Comparison of ENCODE assay signal across 36 cellular contexts in the genomic region with DNA sequence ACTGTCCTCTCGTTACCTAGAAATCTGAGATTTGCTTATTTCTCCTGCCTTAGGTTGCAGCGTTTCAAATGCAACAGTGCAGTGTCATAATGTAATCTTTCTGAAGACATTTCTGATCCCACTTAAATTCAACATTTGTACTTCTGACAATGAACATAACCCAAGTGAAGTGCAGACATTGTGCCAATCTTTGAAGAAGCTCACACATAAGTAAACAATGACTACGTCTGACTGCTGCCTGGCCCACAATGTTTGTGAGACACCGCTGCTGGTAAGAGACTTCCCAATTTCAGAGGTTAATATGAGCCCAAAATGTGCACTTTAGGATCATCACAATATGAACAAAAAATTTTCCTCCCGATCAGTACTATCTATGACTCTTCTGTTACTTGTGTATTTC.
"Had no signal": no experiment of that assay in that cellular context is flagged by ENCODE, and none has a peak within 500 bp of the region (broad histone marks: within the 10 kb centered on the region; RNA-seq: fewer than 3 reads in every experiment).

No MANE protein-coding gene starts in this region.

- H3K9me3 Mint-ChIP-seq: effector memory CD8-positive, alpha-beta T cell had no signal

- H3K4me1 Mint-ChIP-seq: neural crest cell had no signal

- DNase-seq: activated CD4-positive, alpha-beta T cell treated with anti-CD3 and anti-CD28 coated beads, Interleukin-2, amount 50 U/mL, for 1 hour; activated CD4-positive, CD25-positive, alpha-beta regulatory T cell treated with anti-CD3 and anti-CD28 coated beads, Interleukin-2, amount 50 U/mL, for 72 hours; activated effector memory CD4-positive, alpha-beta T cell treated with Interleukin-2 at 50 U/mL for 16 hours; activated naive CD4-positive, alpha-beta T cell treated with Interleukin-2 at 50 U/mL for 16 hours; activated T-cell treated with anti-CD3 and anti-CD28 coated beads for 4 hours; activated T-cell treated with anti-CD3 and anti-CD28 coated beads, Interleukin-2, amount 50 U/mL, for 72 hours; aorta; body of pancreas; effector memory CD8-positive, alpha-beta T cell; foreskin keratinocyte; heart left ventricle; hypothalamus; immature natural killer cell; lower lobe of right lung; mesenchymal stem cell; naive thymus-derived CD8-positive, alpha-beta T cell; nucleus accumbens; pancreas; retina; stimulated activated CD4-positive, alpha-beta T cell treated with anti-CD3 and anti-CD28 coated beads, Interleukin-4, amount 100 ng/mL, for 24 hours; T1000; trophoblast cell; uterus had no signal

- H3K9me3 ChIP-seq: body of pancreas, esophagus muscularis mucosa, heart left ventricle, pancreas, prostate gland, thoracic aorta, uterus had no signal

- FAIRE-seq: endothelial cell of umbilical vein, pancreas had no signal

- H3K27me3 Mint-ChIP-seq: activated naive CD8-positive, alpha-beta T cell; effector memory CD8-positive, alpha-beta T cell; naive thymus-derived CD8-positive, alpha-beta T cell; stimulated activated naive CD8-positive, alpha-beta T cell treated with anti-CD3 and anti-CD28 coated beads, Interleukin-15, Interleukin-2, amounts not matched to agents 100 ng/mL and 50 ng/mL, for 24 hours had no signal

- H3K27ac Mint-ChIP-seq: activated naive CD8-positive, alpha-beta T cell; activated T-cell treated with anti-CD3 and anti-CD28 coated beads, Interleukin-2, amount 50 U/mL, for 72 hours; effector memory CD8-positive, alpha-beta T cell; immature natural killer cell; naive thymus-derived CD8-positive, alpha-beta T cell; stimulated activated effector memory CD8-positive, alpha-beta T cell treated with anti-CD3 and anti-CD28 coated beads, Interleukin-12 subunit alpha, Interleukin-12 subunit beta, amount 100 ng/mL, for 72 hours; stimulated activated naive CD8-positive, alpha-beta T cell treated with anti-CD3 and anti-CD28 coated beads, Interleukin-15, Interleukin-2, amounts not matched to agents 100 ng/mL and 50 ng/mL, for 24 hours had no signal

- ATAC-seq: activated T-cell treated with anti-CD3 and anti-CD28 coated beads, Interleukin-2, amount 50 U/mL, for 72 hours; body of pancreas; effector memory CD8-positive, alpha-beta T cell; foreskin keratinocyte; heart left ventricle; left lobe of liver; lower lobe of right lung; naive thymus-derived CD8-positive, alpha-beta T cell; pancreas; sciatic nerve; stimulated activated effector memory CD8-positive, alpha-beta T cell treated with anti-CD3 and anti-CD28 coated beads, Interleukin-12 subunit alpha, Interleukin-12 subunit beta, amount 100 ng/mL, for 72 hours had no signal

- H3K36me3 Mint-ChIP-seq: naive thymus-derived CD8-positive, alpha-beta T cell; stimulated activated effector memory CD8-positive, alpha-beta T cell treated with anti-CD3 and anti-CD28 coated beads, Interleukin-12 subunit alpha, Interleukin-12 subunit beta, amount 100 ng/mL, for 72 hours had no signal

- H3K4me3 ChIP-seq: body of pancreas, cardiac muscle cell, coronary artery, esophagus muscularis mucosa, heart left ventricle, lower lobe of right lung, pancreas, prostate gland, skin epidermis, thoracic aorta, uterus had no signal

- H3K27me3 ChIP-seq: body of pancreas, cardiac muscle cell, esophagus muscularis mucosa, heart left ventricle, pancreas, uterus had no signal

- H3K4me3 Mint-ChIP-seq: activated naive CD8-positive, alpha-beta T cell; activated T-cell treated with anti-CD3 and anti-CD28 coated beads, Interleukin-2, amount 50 U/mL, for 72 hours; effector memory CD8-positive, alpha-beta T cell; immature natural killer cell; naive thymus-derived CD8-positive, alpha-beta T cell; neural crest cell; stimulated activated effector memory CD8-positive, alpha-beta T cell treated with anti-CD3 and anti-CD28 coated beads, Interleukin-12 subunit alpha, Interleukin-12 subunit beta, amount 100 ng/mL, for 72 hours; stimulated activated naive CD8-positive, alpha-beta T cell treated with anti-CD3 and anti-CD28 coated beads, Interleukin-15, Interleukin-2, amounts not matched to agents 100 ng/mL and 50 ng/mL, for 24 hours had no signal

- H3K27ac ChIP-seq: body of pancreas, cardiac muscle cell, coronary artery, esophagus muscularis mucosa, foreskin keratinocyte, heart left ventricle, lower lobe of right lung, pancreas, prostate gland, skin epidermis, thoracic aorta, uterus had no signal

- H3K4me1 ChIP-seq: body of pancreas, esophagus muscularis mucosa, foreskin keratinocyte, lower lobe of right lung, pancreas, prostate gland, uterus had no signal
